Comparison of ENCODE assay signal across 1 cellular context in the genomic region with DNA sequence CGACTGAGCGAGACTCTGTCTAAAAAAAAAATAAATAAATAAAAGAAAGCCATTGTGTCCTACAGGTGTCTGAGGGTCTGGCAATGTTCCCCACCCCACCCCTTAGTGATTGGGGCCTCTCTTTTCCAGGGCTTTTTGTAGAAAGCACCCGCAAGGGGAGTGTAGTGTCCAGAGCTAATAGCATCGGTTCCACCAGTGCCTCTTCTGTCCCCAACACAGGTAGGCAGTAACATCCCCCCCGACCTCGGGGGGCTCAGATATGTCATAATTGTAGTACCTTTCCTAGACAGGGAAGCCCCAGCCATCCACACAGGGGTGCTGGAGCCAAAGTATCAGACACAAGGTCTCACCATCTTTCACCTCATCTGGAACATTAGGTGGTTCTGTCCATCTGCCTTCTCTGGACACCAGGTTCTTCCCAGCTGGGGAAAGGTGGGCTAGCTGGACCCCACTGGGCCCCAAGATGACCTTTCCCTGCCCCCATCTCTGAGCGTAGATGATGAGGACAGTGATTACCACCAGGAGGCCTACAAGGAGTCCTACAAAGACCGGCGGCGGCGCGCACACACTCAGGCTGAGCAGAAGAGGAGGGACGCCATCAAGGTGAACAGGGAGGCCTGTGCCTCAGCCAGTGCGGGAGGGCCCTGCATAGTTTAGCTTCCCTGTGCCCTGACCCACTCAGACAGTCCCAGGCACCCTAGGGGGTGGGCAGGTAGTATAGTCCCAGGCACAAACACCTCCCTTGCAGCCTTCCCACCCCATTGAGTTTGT.
TF ChIP-seq lines count a peak whose summit lies in the region.

No MANE protein-coding gene starts in this region.

TF ChIP-seq in endothelial cell of umbilical vein, 7 proteins besides CTCF, POLR2A, EP300 and RAD21:
- TF ChIP-seq JUN (IDR thresholded peaks at IDR 0.05; ENCODE audit: borderline replicate concordance, insufficient read depth, insufficient read length, low read depth) (no peak), GATA2 (IDR thresholded peaks at IDR 0.05; ENCODE audit: insufficient read depth, insufficient read length, low read depth, low read length) (no peak), POLR2AphosphoS5 (IDR thresholded peaks at IDR 0.05; ENCODE audit: insufficient read depth, low read depth, low read length) (no peak), FOS (IDR thresholded peaks at IDR 0.05; ENCODE audit: borderline replicate concordance, insufficient read depth, low read length) (no peak), MYC (IDR thresholded peaks at IDR 0.05; ENCODE audit: low read depth, low read length) (no peak), EZH2 (IDR thresholded peaks at IDR 0.05; ENCODE audit: borderline replicate concordance, low read depth, low read length, severe bottlenecking) (no peak)
- TF ChIP-seq, protein P1, sequence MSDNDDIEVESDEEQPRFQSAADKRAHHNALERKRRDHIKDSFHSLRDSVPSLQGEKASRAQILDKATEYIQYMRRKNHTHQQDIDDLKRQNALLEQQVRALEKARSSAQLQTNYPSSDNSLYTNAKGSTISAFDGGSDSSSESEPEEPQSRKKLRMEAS (IDR thresholded peaks at IDR 0.05; ENCODE audit: insufficient read depth, insufficient read length), result no peak
TF ChIP-seq in endothelial cell of umbilical vein: peak in this region for 0.
